8 cellular contexts compared by ENCODE assay signal in genomic region chr7:149872419-149873073, GRCh38. TPM values are rescaled to one million over a fixed set of nuclear protein-coding genes. Genes with fewer than 3 reads are reported as not detected.
DNase-seq lines count a peak whose midpoint lies in the region; ATAC-seq and TF ChIP-seq lines count a peak whose summit lies in the region.

No MANE protein-coding gene starts in this region.

- peak; percentile 64 for DNase-seq in NCI-H2107 treated with DMSO at 0.1 percent for 48 hours (lab: John Stamatoyannopoulos, UW; ENCODE audit: unreplicated experiment)
- DNase-seq in activated CD8-positive, alpha-beta T cell treated with anti-CD3 and anti-CD28 coated beads for 36 hours: peak; percentile 66
- DNase-seq in fibroblast of villous mesenchyme (ENCODE audit: low read depth): peak; percentile 86
- DNase-seq in naive B cell: no peak
- DNase-seq in NK-92 (lab: John Stamatoyannopoulos, UW; ENCODE audit: unreplicated experiment): no peak

- H3K27ac Mint-ChIP-seq in activated CD8-positive, alpha-beta T cell treated with anti-CD3 and anti-CD28 coated beads for 36 hours: peak overlapping the region; percentile 91
- H3K27ac Mint-ChIP-seq in naive B cell: peak overlapping the region in 5 of 6 donors; percentile 6 to 76 (median 60)

- POLR2A ChIA-PET in activated CD8-positive, alpha-beta T cell treated with anti-CD3 and anti-CD28 coated beads for 36 hours (lab: Charles Lee): interaction anchor here (2.6 kb wide), 1 partner anchor 12 kb away, joined by 11 read pairs; no protein-coding TSS in a partner anchor

- H3K27me3 ChIP-seq in BLaER1: peaks cover 7% of the 10 kb centered on the region; the same call in 1 of the 2 replicates

- CTCF ChIA-PET in activated CD8-positive, alpha-beta T cell treated with anti-CD3 and anti-CD28 coated beads for 36 hours (lab: Charles Lee): interaction anchor here (3.0 to 3.3 kb wide), 3 partner anchors 11 to 33 kb away, joined by 10 to 28 read pairs (median 18); partner anchors contain the start of gene ZNF862

- H3K36me3 Mint-ChIP-seq in activated CD8-positive, alpha-beta T cell treated with anti-CD3 and anti-CD28 coated beads for 36 hours (ENCODE audit: low read depth): peaks cover 40% of the 10 kb centered on the region
- H3K36me3 Mint-ChIP-seq in naive B cell: no peaks in the 10 kb centered on the region

- H3K4me3 ChIP-seq in BLaER1 (peak overlapping the region; percentile 74), fibroblast of villous mesenchyme (ENCODE audit: low read depth, low read length) (peak overlapping the region; percentile 77)

- H3K4me1 Mint-ChIP-seq in activated CD8-positive, alpha-beta T cell treated with anti-CD3 and anti-CD28 coated beads for 36 hours (ENCODE audit: low read depth): peaks cover 73% of the 10 kb centered on the region
- H3K4me1 Mint-ChIP-seq in naive B cell: peaks cover 32 to 61% (median 47%) of the 10 kb centered on the region in 3 donors

- peaks cover 6% of the 10 kb centered on the region; the same call in 1 of the 2 replicates for H3K36me3 ChIP-seq in BLaER1

- H3K27me3 Mint-ChIP-seq in activated CD8-positive, alpha-beta T cell treated with anti-CD3 and anti-CD28 coated beads for 36 hours: no peaks in the 10 kb centered on the region
- no peaks in the 10 kb centered on the region for H3K27me3 Mint-ChIP-seq in naive B cell

- H3K4me3 Mint-ChIP-seq in activated CD8-positive, alpha-beta T cell treated with anti-CD3 and anti-CD28 coated beads for 36 hours: peak overlapping the region; percentile 88
- peak overlapping the region; percentile 87 to 94 (median 91) for H3K4me3 Mint-ChIP-seq in naive B cell

- H3K9me3 ChIP-seq in BLaER1: no peaks in the 10 kb centered on the region

- intact Hi-C loops in activated CD8-positive, alpha-beta T cell treated with anti-CD3 and anti-CD28 coated beads for 36 hours (cut with micrococcal nuclease): loop anchor here (2.0 kb wide), 1 partner anchor 34 kb away; the partner anchor contains the start of gene ZNF862

- no peak for TF ChIP-seq CTCF in activated CD8-positive, alpha-beta T cell treated with anti-CD3 and anti-CD28 coated beads for 36 hours (IDR thresholded peaks at IDR 0.05)
- peak; percentile 23 for TF ChIP-seq CTCF in fibroblast of villous mesenchyme (IDR thresholded peaks at IDR 0.05; ENCODE audit: insufficient read depth, low read depth, low read length)

- no peaks in the 10 kb centered on the region for H4K20me1 ChIP-seq in BLaER1

- H3K9ac ChIP-seq in BLaER1: peak overlapping the region; percentile 71; the same call in 1 of the 2 replicates

- H3K4me2 ChIP-seq in BLaER1: peak overlapping the region; percentile 97

- no peaks in the 10 kb centered on the region for H3K9me3 Mint-ChIP-seq in activated CD8-positive, alpha-beta T cell treated with anti-CD3 and anti-CD28 coated beads for 36 hours
- H3K9me3 Mint-ChIP-seq in naive B cell: no peaks in the 10 kb centered on the region

- H3K4me1 ChIP-seq in BLaER1: peaks cover 72% of the 10 kb centered on the region

- ATAC-seq in GM18511 (IDR thresholded peaks at IDR 0.05; ENCODE audit: unreplicated experiment): peak; percentile 24
- no peak for ATAC-seq in activated CD8-positive, alpha-beta T cell treated with anti-CD3 and anti-CD28 coated beads for 36 hours
- no peak for ATAC-seq in naive B cell (ENCODE audit: low read depth in 2 of 2)
- no peak for ATAC-seq in HG02759 (IDR thresholded peaks at IDR 0.05; ENCODE audit: unreplicated experiment)

- H3K27ac ChIP-seq in BLaER1: peak overlapping the region; percentile 64; the same call in 1 of the 2 replicates

RNA-seq across cellular contexts. Expression of gene ATP6V0E2, which starts 1.2 kb away (rescaled TPM):
- 10 to 100 TPM; 46.3 to 46.7 TPM for total RNA-seq in activated CD8-positive, alpha-beta T cell treated with anti-CD3 and anti-CD28 coated beads for 36 hours
- 11.2 and 13.9 TPM in 2 replicates for total RNA-seq in fibroblast of villous mesenchyme
- polyA plus RNA-seq in naive B cell (ENCODE audit: low read depth in 6 of 6): 10 to 100 TPM; 30.3 to 58.2 (median 44.3) TPM

RNA-seq across cellular contexts. Expression of gene ZNF862, which starts 34.4 kb away (rescaled TPM):
- 10 to 100 TPM; 11.0 to 12.4 TPM for total RNA-seq in activated CD8-positive, alpha-beta T cell treated with anti-CD3 and anti-CD28 coated beads for 36 hours
- 7.4 and 8.2 TPM in 2 replicates for total RNA-seq in fibroblast of villous mesenchyme
- polyA plus RNA-seq in naive B cell (ENCODE audit: low read depth in 6 of 6): 1 to 10 TPM; 2.7 to 8.6 (median 4.6) TPM

Comparison
In these comparisons a context has a peak if more than half of its experiments do, and no peak if none do; other contexts are left out.
1. DNase-seq: peak in NCI-H2107 treated with DMSO at 0.1 percent for 48 hours (single experiment), activated CD8-positive, alpha-beta T cell treated with anti-CD3 and anti-CD28 coated beads for 36 hours (single experiment) and fibroblast of villous mesenchyme (single experiment); none in naive B cell (single experiment) and NK-92 (single experiment).